ENCODE assay signal across 11 cellular contexts in the genomic region with DNA sequence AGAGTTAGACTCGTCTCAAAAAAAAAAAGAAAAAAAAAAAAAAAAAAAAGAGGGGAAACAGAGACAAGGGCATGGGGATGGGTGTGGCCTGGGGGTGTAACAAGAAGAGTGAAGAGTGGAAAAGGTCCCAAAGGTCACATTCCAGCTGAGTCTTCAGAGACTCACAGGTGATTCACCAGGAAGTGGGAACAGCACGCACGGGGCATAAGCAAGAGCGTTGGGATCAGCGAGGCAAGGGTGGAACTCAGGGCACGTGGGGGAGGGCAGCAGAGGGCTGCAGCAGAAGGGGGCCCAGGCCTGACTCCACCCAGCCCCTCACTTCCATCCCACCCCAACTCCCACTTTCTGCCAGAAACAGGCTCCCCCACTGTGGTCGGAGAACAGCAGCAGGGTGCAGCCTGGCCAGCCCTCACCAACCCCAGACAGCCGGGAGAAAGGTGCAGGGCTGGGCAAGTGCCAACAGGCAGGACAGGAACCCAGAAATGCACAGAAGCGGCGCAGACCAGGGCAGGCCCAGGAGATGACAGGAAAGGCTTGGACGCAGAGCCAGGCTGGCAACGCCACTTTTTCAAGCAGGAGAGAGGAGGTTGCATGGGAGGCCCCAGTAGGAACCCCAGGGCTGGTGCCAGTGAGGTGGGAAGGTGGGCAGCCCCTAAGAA. TPM values are rescaled to one million over a fixed set of nuclear protein-coding genes. Genes with fewer than 3 reads are reported as not detected.
A peak's percentile ranks its signal among the peaks of the same experiment; 100 is the strongest.
DNase-seq lines count a peak whose midpoint lies in the region; FAIRE-seq and TF ChIP-seq lines count a peak whose summit lies in the region.
"Had no signal": no experiment of that assay in that cellular context is flagged by ENCODE, and none has a peak within 500 bp of the region (broad histone marks: within the 10 kb centered on the region; RNA-seq: fewer than 3 reads in every experiment).

No MANE protein-coding gene starts in this region.

- peak; percentile 84 for DNase-seq in GM23248
- peak in 2 of 3 donors; percentile 76 to 77 for DNase-seq in Peyer's patch
- no peak for DNase-seq in esophagus squamous epithelium (lab: John Stamatoyannopoulos, UW)
- peak; percentile 96 for DNase-seq in small intestine
- DNase-seq in C1 segment of cervical spinal cord (lab: John Stamatoyannopoulos, UW) = no peak
- DNase-seq in NCI-H1694 treated with DMSO at 0.1 percent for 48 hours (lab: John Stamatoyannopoulos, UW) = no peak
- DNase-seq in NK-92 (lab: John Stamatoyannopoulos, UW; ENCODE audit: unreplicated experiment) = no peak
- no peak for DNase-seq in glutamatergic neuron
- DNase-seq: naive B cell, NCI-H2029 had no signal

- H3K4me3 Mint-ChIP-seq in glutamatergic neuron (ENCODE audit: unreplicated experiment) = no peak overlapping the region

- peaks cover 7% of the 10 kb centered on the region for H3K36me3 Mint-ChIP-seq in glutamatergic neuron (ENCODE audit: unreplicated experiment)

- H2AFZ ChIP-seq in GM23248 = no peak overlapping the region

- peaks cover 2% of the 10 kb centered on the region for H3K9me3 Mint-ChIP-seq in glutamatergic neuron (ENCODE audit: unreplicated experiment)

- H3K9me3 ChIP-seq in GM23248 (ENCODE audit: low read depth) = no peaks in the 10 kb centered on the region
- H3K9me3 ChIP-seq in Peyer's patch = no peaks in the 10 kb centered on the region
- H3K9me3 ChIP-seq in esophagus squamous epithelium = no peaks in the 10 kb centered on the region
- H3K9me3 ChIP-seq in small intestine (ENCODE audit: control insufficient read depth, low read depth) = no peaks in the 10 kb centered on the region

- peaks cover 10% of the 10 kb centered on the region for H3F3A ChIP-seq in GM23248 (ENCODE audit: insufficient read depth)

- WGBS in GM23248 (ENCODE audit: low coverage in 1 of 2, low lambda C conversion rate in 2 of 2, missing lambda C conversion rate in 2 of 2), 2 experiments = 54% methylated on average over 11 to 12 of the region's 12 CpGs
- WGBS in esophagus squamous epithelium, 2 donors = 40 to 49% methylated on average over 8 to 9 of the region's 12 CpGs
- 29 to 65% (median 43%) methylated on average over 11 to 12 of the region's 12 CpGs for WGBS in small intestine, 3 donors

- peak overlapping the region; percentile 41 for H3K27ac ChIP-seq in GM23248
- H3K27ac ChIP-seq in Peyer's patch = peak overlapping the region in 3 of 4 donors; percentile 42 to 80 (median 58)
- peak overlapping the region; percentile 81 to 98 (median 96) for H3K27ac ChIP-seq in esophagus squamous epithelium
- peak overlapping the region; percentile 66 to 67 for H3K27ac ChIP-seq in small intestine (ENCODE audit: low read depth in 1 of 2, low read length in 1 of 2)

- no peak overlapping the region for H3K4me2 ChIP-seq in GM23248 (ENCODE audit: unreplicated experiment)
- H3K4me2 ChIP-seq: smooth muscle cell had no signal

- H3K27me3 Mint-ChIP-seq in glutamatergic neuron (ENCODE audit: unreplicated experiment) = peaks cover 3% of the 10 kb centered on the region
- H3K27me3 Mint-ChIP-seq: naive B cell had no signal

- H3K9ac ChIP-seq in GM23248 = no peak overlapping the region; the same call in 1 of the 2 replicates

- H3K4me1 ChIP-seq in GM23248 (ENCODE audit: insufficient read depth) (peaks cover 34% of the 10 kb centered on the region), Peyer's patch (peaks cover 4 to 33% (median 15%) of the 10 kb centered on the region in 4 donors), esophagus squamous epithelium (peaks cover 27 to 65% (median 29%) of the 10 kb centered on the region in 3 donors), small intestine (ENCODE audit: control insufficient read depth in 2 of 2, insufficient read depth in 1 of 2, low read depth in 1 of 2, low read length in 1 of 2) (peaks cover 2 to 7% of the 10 kb centered on the region in 2 donors)

- H3K27ac Mint-ChIP-seq in glutamatergic neuron (ENCODE audit: unreplicated experiment) = no peak overlapping the region

- H3K27me3 ChIP-seq in GM23248 (replicated peaks; ENCODE audit: insufficient read depth) = no peaks in the 10 kb centered on the region
- no peaks in the 10 kb centered on the region for H3K27me3 ChIP-seq in Peyer's patch
- H3K27me3 ChIP-seq in esophagus squamous epithelium = no peaks in the 10 kb centered on the region
- no peaks in the 10 kb centered on the region for H3K27me3 ChIP-seq in small intestine (ENCODE audit: control insufficient read depth in 2 of 2, insufficient read depth in 2 of 2, low read length in 2 of 2)

- H4K20me1 ChIP-seq in GM23248 (ENCODE audit: insufficient read depth) = no peaks in the 10 kb centered on the region

- no peak for TF ChIP-seq POLR2A in Peyer's patch (IDR thresholded peaks at IDR 0.05)
- TF ChIP-seq POLR2A in esophagus squamous epithelium (IDR thresholded peaks at IDR 0.05) = peak in 1 of 4 donors; percentile 9

- no peak for FAIRE-seq in small intestine (lab: Jason Lieb, UNC)

- H3K4me3 ChIP-seq in GM23248 = no peak overlapping the region
- H3K4me3 ChIP-seq in Peyer's patch = no peak overlapping the region
- H3K4me3 ChIP-seq in esophagus squamous epithelium = peak overlapping the region in 1 of 4 donors; percentile 17
- H3K4me3 ChIP-seq in small intestine (ENCODE audit: low read depth in 1 of 2, low read length in 2 of 2) = no peak overlapping the region
- H3K4me3 ChIP-seq: smooth muscle cell had no signal

- peaks cover 16% of the 10 kb centered on the region for H3K4me1 Mint-ChIP-seq in glutamatergic neuron (ENCODE audit: low read depth, unreplicated experiment)

- intact Hi-C loops in esophagus squamous epithelium (cut with DNase I) = no loop called here

- H3K79me2 ChIP-seq in GM23248 (ENCODE audit: insufficient read depth) = peaks cover 77% of the 10 kb centered on the region

- H3K9me2 ChIP-seq in GM23248 (ENCODE audit: insufficient read depth) = no peaks in the 10 kb centered on the region

- in situ Hi-C loops in GM23248 (cut with MboI) = no loop called here

- TF ChIP-seq CTCF in Peyer's patch (IDR thresholded peaks at IDR 0.05) = no peak
- TF ChIP-seq CTCF in esophagus squamous epithelium (IDR thresholded peaks at IDR 0.05) = no peak
- TF ChIP-seq CTCF in glutamatergic neuron (IDR thresholded peaks at IDR 0.05; ENCODE audit: partially characterized antibody, unreplicated experiment) = no peak

- peaks cover 30% of the 10 kb centered on the region for H3K36me3 ChIP-seq in GM23248 (ENCODE audit: low read depth)
- H3K36me3 ChIP-seq in Peyer's patch = peaks cover 0 to 16% (median 0%) of the 10 kb centered on the region in 3 donors
- peaks cover 4 to 44% (median 10%) of the 10 kb centered on the region in 3 donors for H3K36me3 ChIP-seq in esophagus squamous epithelium
- peaks cover 0 to 10% of the 10 kb centered on the region in 2 donors for H3K36me3 ChIP-seq in small intestine (ENCODE audit: control insufficient read depth in 2 of 2, insufficient read depth in 2 of 2, low read length in 2 of 2)

RNA-seq across cellular contexts. Expression of gene MEAK7, which starts 3.3 kb away (rescaled TPM):
- 45.6 and 57.5 TPM in 2 replicates for total RNA-seq in GM23248 (2014; rRNA removed; shearing (Covaris generic))
- polyA plus RNA-seq in GM23248 (2016; fragmentation: Nextera tagmentation; extraction: Ambion mirVana) = 62.0 and 62.7 TPM in 2 replicates
- total RNA-seq in Peyer's patch = 10 to 100 TPM in 3 of 4 donors, 1 to 10 TPM in 1; 7.4 to 54.3 (median 47.0) TPM
- total RNA-seq in esophagus squamous epithelium = 10 to 100 TPM; 20.2 to 35.9 (median 29.9) TPM
- polyA plus RNA-seq in small intestine = 1 to 10 TPM; 7.3 to 7.5 (median 7.4) TPM
- total RNA-seq in glutamatergic neuron (ENCODE audit: unreplicated experiment) = 44.8 TPM

Comparison
In these comparisons a context has a peak if more than half of its experiments do, and no peak if none do; other contexts are left out.
1. DNase-seq: peak in GM23248 (single experiment), Peyer's patch (2 of 3) and small intestine (single experiment); none in esophagus squamous epithelium (single experiment), C1 segment of cervical spinal cord (0 of 14), NCI-H1694 treated with DMSO at 0.1 percent for 48 hours (single experiment), NK-92 (single experiment) and glutamatergic neuron (single experiment).
2. H3K27ac ChIP-seq: peak in every context shown above with its lines; median percentile 96 in esophagus squamous epithelium; 66 in small intestine; 58 in Peyer's patch; 41 in GM23248.